ENCODE assay signal across 17 cellular contexts in genomic region chr1:95994643-95995042, GRCh38.
DNase-seq lines count a peak whose midpoint lies in the region; ATAC-seq and TF ChIP-seq lines count a peak whose summit lies in the region.
"Had no signal": no experiment of that assay in that cellular context is flagged by ENCODE, and none has a peak within 500 bp of the region (broad histone marks: within the 10 kb centered on the region; RNA-seq: fewer than 3 reads in every experiment).

No MANE protein-coding gene starts in this region.

- no peak for DNase-seq in CD4-positive, alpha-beta memory T cell
- peak; percentile 0 for DNase-seq in astrocyte of the hippocampus (ENCODE audit: low read depth, low spot score)
- DNase-seq in right lobe of liver: no peak
- no peak for DNase-seq in NCI-H226
- no peak for DNase-seq in anterior cingulate cortex (lab: John Stamatoyannopoulos, UW)
- DNase-seq: DMS153; HCEC 1CT; NCI-H1436; NCI-H2081; NCI-H524 treated with DMSO at 0.1 percent for 48 hours; NK-92 treated with Interleukin-12 subunit alpha and Interleukin-12 subunit beta, amount 100 ng/mL, for 24 hours; PC-3 had no signal

- 20% methylated on average over 1 of the region's 1 CpG for WGBS in right lobe of liver (ENCODE audit: insufficient coverage, low coverage, low lambda C conversion rate, missing lambda C conversion rate)

- peak overlapping the region; percentile 54 for H2AFZ ChIP-seq in KMS-11 (ENCODE audit: low read depth)

- peak; percentile 35 to 51 (median 44) for ATAC-seq in right lobe of liver
- no peak for ATAC-seq in HG03045 (IDR thresholded peaks at IDR 0.05; ENCODE audit: unreplicated experiment)
- ATAC-seq: PC-3, Right ventricle myocardium inferior had no signal

- TF ChIP-seq CTCF in KMS-11 (conservative IDR thresholded peaks at IDR 0.05; ENCODE audit: low read depth, low read length) (no peak), right lobe of liver (IDR thresholded peaks at IDR 0.05) (no peak)

- no peaks in the 10 kb centered on the region for H3K27me3 Mint-ChIP-seq in CD4-positive, alpha-beta memory T cell

- H3K36me3 Mint-ChIP-seq in CD4-positive, alpha-beta memory T cell: no peaks in the 10 kb centered on the region

- CTCF ChIA-PET in CD4-positive, alpha-beta memory T cell (lab: Charles Lee; ENCODE audit: partially characterized antibody): no interaction called here

- H3K27ac ChIP-seq in CD4-positive, alpha-beta memory T cell (ENCODE audit: low read depth, low read length): no peak overlapping the region
- no peak overlapping the region for H3K27ac ChIP-seq in KMS-11
- no peak overlapping the region for H3K27ac ChIP-seq in right lobe of liver
- H3K27ac ChIP-seq: BLaER1 treated with 17β-estradiol and CSF1 and Interleukin-3, amounts not matched to agents 10 nM and 100 nM; SK-N-MC had no signal

- H3K4me1 Mint-ChIP-seq in CD4-positive, alpha-beta memory T cell: peaks cover 0 to 4% (median 3%) of the 10 kb centered on the region in 4 donors

- H3K27ac Mint-ChIP-seq in CD4-positive, alpha-beta memory T cell: no peak overlapping the region

- H3K36me3 ChIP-seq in CD4-positive, alpha-beta memory T cell (ENCODE audit: insufficient read depth, low read length): no peaks in the 10 kb centered on the region
- H3K36me3 ChIP-seq in KMS-11 (ENCODE audit: insufficient read depth) (no peaks in the 10 kb centered on the region), right lobe of liver (no peaks in the 10 kb centered on the region)
- H3K36me3 ChIP-seq: BLaER1 treated with 17β-estradiol and CSF1 and Interleukin-3, amounts not matched to agents 10 nM and 100 nM had no signal

- H4K20me1 ChIP-seq in KMS-11 (ENCODE audit: insufficient read depth): no peaks in the 10 kb centered on the region
- H4K20me1 ChIP-seq: BLaER1 treated with 17β-estradiol and CSF1 and Interleukin-3, amounts not matched to agents 10 nM and 100 nM had no signal

- peak overlapping the region; percentile 34 for H3K4me2 ChIP-seq in KMS-11

- no peaks in the 10 kb centered on the region for H3K79me2 ChIP-seq in KMS-11 (ENCODE audit: insufficient read depth, low read depth)

- TF ChIP-seq POLR2A in right lobe of liver (IDR thresholded peaks at IDR 0.05): no peak

- POLR2A ChIA-PET in CD4-positive, alpha-beta memory T cell (lab: Charles Lee; ENCODE audit: partially characterized antibody): no interaction called here

- no peak overlapping the region for H3K4me3 ChIP-seq in CD4-positive, alpha-beta memory T cell (ENCODE audit: low read length in 2 of 2)
- H3K4me3 ChIP-seq in KMS-11 (IDR thresholded peaks at IDR 0.05; ENCODE audit: insufficient read depth, low read depth, low read length) (no peak overlapping the region), right lobe of liver (peak overlapping the region in 1 of 3 donors; percentile 1)
- H3K4me3 ChIP-seq: BLaER1 treated with 17β-estradiol and CSF1 and Interleukin-3, amounts not matched to agents 10 nM and 100 nM; SK-N-MC had no signal

- no peaks in the 10 kb centered on the region for H3K27me3 ChIP-seq in CD4-positive, alpha-beta memory T cell (ENCODE audit: insufficient read depth, low read length)
- H3K27me3 ChIP-seq in KMS-11 (ENCODE audit: insufficient read depth, low read depth) (no peaks in the 10 kb centered on the region), right lobe of liver (no peaks in the 10 kb centered on the region)
- H3K27me3 ChIP-seq: BLaER1 treated with 17β-estradiol and CSF1 and Interleukin-3, amounts not matched to agents 10 nM and 100 nM had no signal

- H3K4me3 Mint-ChIP-seq in CD4-positive, alpha-beta memory T cell: peak overlapping the region in 6 of 8 donors; percentile 8 to 69 (median 50)

- intact Hi-C loops in CD4-positive, alpha-beta memory T cell (cut with micrococcal nuclease): no loop called here
- intact Hi-C loops in right lobe of liver (cut with DNase I): no loop called here

- no peaks in the 10 kb centered on the region for H3K9me3 ChIP-seq in CD4-positive, alpha-beta memory T cell (ENCODE audit: control insufficient read depth in 1 of 2, low read length in 2 of 2)
- no peaks in the 10 kb centered on the region for H3K9me3 ChIP-seq in right lobe of liver
- H3K9me3 ChIP-seq: BLaER1 treated with 17β-estradiol and CSF1 and Interleukin-3, amounts not matched to agents 10 nM and 100 nM had no signal

- H3K4me1 ChIP-seq in CD4-positive, alpha-beta memory T cell (ENCODE audit: insufficient read depth, low read length): no peaks in the 10 kb centered on the region
- H3K4me1 ChIP-seq in KMS-11 (ENCODE audit: low read depth, poor library complexity, severe bottlenecking) (no peaks in the 10 kb centered on the region), right lobe of liver (no peaks in the 10 kb centered on the region)
- H3K4me1 ChIP-seq: BLaER1 treated with 17β-estradiol and CSF1 and Interleukin-3, amounts not matched to agents 10 nM and 100 nM had no signal

- no peak overlapping the region for H3K9ac ChIP-seq in KMS-11
- H3K9ac ChIP-seq: BLaER1 treated with 17β-estradiol and CSF1 and Interleukin-3, amounts not matched to agents 10 nM and 100 nM had no signal

- peaks cover 0 to 8% (median 0%) of the 10 kb centered on the region in 8 donors for H3K9me3 Mint-ChIP-seq in CD4-positive, alpha-beta memory T cell
